In genomic region chr2:73987948-73988700, GRCh38 we compare ENCODE assay signal across 10 cellular contexts. TPM values are rescaled to one million over a fixed set of nuclear protein-coding genes. Genes with fewer than 3 reads are reported as not detected.
A peak's percentile ranks its signal among the peaks of the same experiment; 100 is the strongest.
DNase-seq lines count a peak whose midpoint lies in the region; ATAC-seq, FAIRE-seq and TF ChIP-seq lines count a peak whose summit lies in the region.
"Had no signal": no experiment of that assay in that cellular context is flagged by ENCODE, and none has a peak within 500 bp of the region (broad histone marks: within the 10 kb centered on the region; RNA-seq: fewer than 3 reads in every experiment).

No MANE protein-coding gene starts in this region.

- peaks cover 11% of the 10 kb centered on the region for H4K20me1 ChIP-seq in keratinocyte (ENCODE audit: control insufficient read depth, extremely low read depth, insufficient read depth, low read length)

- CTCF ChIA-PET in activated CD4-positive, alpha-beta T cell treated with anti-CD3 and anti-CD28 coated beads for 36 hours (lab: Charles Lee): interaction anchor here (0.5 to 2.9 kb wide), 15 partner anchors 9 to 166 kb away, joined by 3 to 16 read pairs (median 3); no protein-coding TSS in a partner anchor
- CTCF ChIA-PET in activated CD8-positive, alpha-beta T cell treated with anti-CD3 and anti-CD28 coated beads for 36 hours (lab: Charles Lee): interaction anchor here (0.8 to 2.9 kb wide), 26 partner anchors 8 to 190 kb away, joined by 3 to 22 read pairs (median 4); partner anchors contain the start of genes BOLA3 and MOB1A

- peak overlapping the region; percentile 92 for H3K4me2 ChIP-seq in keratinocyte (ENCODE audit: control insufficient read depth, extremely low read depth, insufficient read depth, low read depth, low read length)

- intact Hi-C loops in activated CD4-positive, alpha-beta T cell treated with anti-CD3 and anti-CD28 coated beads for 36 hours (cut with DNase I, micrococcal nuclease): loop anchor here (1.0 to 10.0 kb wide), 10 partner anchors 13 to 159 kb away; partner anchors contain the start of genes BOLA3 (in 1 of the 2) and DGUOK (in 1 of the 2)
- intact Hi-C loops in activated CD8-positive, alpha-beta T cell treated with anti-CD3 and anti-CD28 coated beads for 36 hours (cut with micrococcal nuclease): loop anchor here (2.0 to 5.0 kb wide), 3 partner anchors 44 to 156 kb away; no protein-coding TSS in a partner anchor

- no peak for ATAC-seq in activated CD4-positive, alpha-beta T cell treated with anti-CD3 and anti-CD28 coated beads for 36 hours
- no peak for ATAC-seq in activated CD8-positive, alpha-beta T cell treated with anti-CD3 and anti-CD28 coated beads for 36 hours
- no peak for ATAC-seq in stimulated activated naive B cell treated with anti-CD40 and anti-IgM and Interleukin-4, amounts not matched to agents 10 μg/mL and 1 μg/mL and 100 μg/mL, for 72 hours (replicated peaks)
- no peak for ATAC-seq in GM18858 (IDR thresholded peaks at IDR 0.05; ENCODE audit: unreplicated experiment)

- no peaks in the 10 kb centered on the region for H3K27me3 Mint-ChIP-seq in activated CD4-positive, alpha-beta T cell treated with anti-CD3 and anti-CD28 coated beads for 36 hours
- no peaks in the 10 kb centered on the region for H3K27me3 Mint-ChIP-seq in activated CD8-positive, alpha-beta T cell treated with anti-CD3 and anti-CD28 coated beads for 36 hours
- no peaks in the 10 kb centered on the region for H3K27me3 Mint-ChIP-seq in stimulated activated naive B cell treated with anti-CD40 and anti-IgM and Interleukin-4, amounts not matched to agents 10 μg/mL and 1 μg/mL and 100 μg/mL, for 72 hours

- dilution Hi-C loops in keratinocyte (cut with MboI; ENCODE audit: extremely low pct_ligation_motif_present, low sequenced_read_pairs): no loop called here

- H3K4me1 Mint-ChIP-seq in activated CD4-positive, alpha-beta T cell treated with anti-CD3 and anti-CD28 coated beads for 36 hours: peaks cover 64% of the 10 kb centered on the region
- H3K4me1 Mint-ChIP-seq in activated CD8-positive, alpha-beta T cell treated with anti-CD3 and anti-CD28 coated beads for 36 hours (ENCODE audit: low read depth): peaks cover 50% of the 10 kb centered on the region
- H3K4me1 Mint-ChIP-seq in stimulated activated naive B cell treated with anti-CD40 and anti-IgM and Interleukin-4, amounts not matched to agents 10 μg/mL and 1 μg/mL and 100 μg/mL, for 72 hours: peaks cover 61 to 78% of the 10 kb centered on the region in 2 donors

- TF ChIP-seq CTCF in activated CD8-positive, alpha-beta T cell treated with anti-CD3 and anti-CD28 coated beads for 36 hours (IDR thresholded peaks at IDR 0.05): no peak
- TF ChIP-seq CTCF in keratinocyte (optimal IDR thresholded peaks at IDR 0.05 in 1 of 3, IDR thresholded peaks at IDR 0.05 in 1 of 3, conservative IDR thresholded peaks at IDR 0.05 in 1 of 3; ENCODE audit: extremely low read depth in 1 of 3, insufficient read depth in 2 of 3, low read length in 3 of 3): no peak

- peaks cover 58% of the 10 kb centered on the region for H3K79me2 ChIP-seq in keratinocyte (ENCODE audit: control insufficient read depth, insufficient read depth, low read length)

- H3K36me3 ChIP-seq in keratinocyte (ENCODE audit: control insufficient read depth in 2 of 2, extremely low read depth in 1 of 2, insufficient read depth in 2 of 2, low read length in 2 of 2): peaks cover 1 to 16% of the 10 kb centered on the region in 2 experiments

- DNase-seq in activated CD4-positive, alpha-beta T cell treated with anti-CD3 and anti-CD28 coated beads for 36 hours: no peak
- no peak for DNase-seq in activated CD4-positive, alpha-beta T cell treated with anti-CD3 and anti-CD28 coated beads for 1 hour
- DNase-seq in activated CD8-positive, alpha-beta T cell treated with anti-CD3 and anti-CD28 coated beads for 36 hours: peak; percentile 18
- no peak for DNase-seq in keratinocyte (ENCODE audit: low read depth, low spot score)
- DNase-seq in stimulated activated naive B cell treated with anti-CD40 and anti-IgM and Interleukin-4, amounts not matched to agents 10 μg/mL and 1 μg/mL and 100 μg/mL, for 72 hours: no peak
- no peak for DNase-seq in NCI-H1694 (lab: John Stamatoyannopoulos, UW)
- no peak for DNase-seq in NK-92 (lab: John Stamatoyannopoulos, UW; ENCODE audit: unreplicated experiment)
- DNase-seq: amniotic stem cell, SHP77 treated with DMSO at 0.1 percent for 48 hours had no signal

- H3K4me3 Mint-ChIP-seq in activated CD4-positive, alpha-beta T cell treated with anti-CD3 and anti-CD28 coated beads for 36 hours: peak overlapping the region; percentile 87
- peak overlapping the region; percentile 87 for H3K4me3 Mint-ChIP-seq in activated CD8-positive, alpha-beta T cell treated with anti-CD3 and anti-CD28 coated beads for 36 hours
- peak overlapping the region; percentile 86 to 92 for H3K4me3 Mint-ChIP-seq in stimulated activated naive B cell treated with anti-CD40 and anti-IgM and Interleukin-4, amounts not matched to agents 10 μg/mL and 1 μg/mL and 100 μg/mL, for 72 hours

- no peak for FAIRE-seq in keratinocyte (lab: Jason Lieb, UNC)

- peaks cover 64% of the 10 kb centered on the region for H3K36me3 Mint-ChIP-seq in activated CD4-positive, alpha-beta T cell treated with anti-CD3 and anti-CD28 coated beads for 36 hours (ENCODE audit: low read depth)
- peaks cover 67% of the 10 kb centered on the region for H3K36me3 Mint-ChIP-seq in activated CD8-positive, alpha-beta T cell treated with anti-CD3 and anti-CD28 coated beads for 36 hours (ENCODE audit: low read depth)
- H3K36me3 Mint-ChIP-seq in stimulated activated naive B cell treated with anti-CD40 and anti-IgM and Interleukin-4, amounts not matched to agents 10 μg/mL and 1 μg/mL and 100 μg/mL, for 72 hours: peaks cover 58 to 72% of the 10 kb centered on the region in 2 donors

- peaks cover 10% of the 10 kb centered on the region for H3K9me3 Mint-ChIP-seq in activated CD4-positive, alpha-beta T cell treated with anti-CD3 and anti-CD28 coated beads for 36 hours (ENCODE audit: low read depth)
- H3K9me3 Mint-ChIP-seq in activated CD8-positive, alpha-beta T cell treated with anti-CD3 and anti-CD28 coated beads for 36 hours: peaks cover 4% of the 10 kb centered on the region
- peaks cover 4 to 11% of the 10 kb centered on the region in 2 donors for H3K9me3 Mint-ChIP-seq in stimulated activated naive B cell treated with anti-CD40 and anti-IgM and Interleukin-4, amounts not matched to agents 10 μg/mL and 1 μg/mL and 100 μg/mL, for 72 hours

- no peaks in the 10 kb centered on the region for H3K27me3 ChIP-seq in keratinocyte (ENCODE audit: control insufficient read depth, extremely low read depth, insufficient read depth, low read length)

- peak overlapping the region; percentile 50 for H3K9ac ChIP-seq in keratinocyte (ENCODE audit: control insufficient read depth, extremely low read depth, insufficient read depth, low read length)

- POLR2A ChIA-PET in activated CD4-positive, alpha-beta T cell treated with anti-CD3 and anti-CD28 coated beads for 36 hours (lab: Charles Lee): interaction anchor here (0.8 to 2.3 kb wide), 4 partner anchors 9 to 24 kb away, joined by 5 to 9 read pairs (median 6); no protein-coding TSS in a partner anchor
- POLR2A ChIA-PET in activated CD8-positive, alpha-beta T cell treated with anti-CD3 and anti-CD28 coated beads for 36 hours (lab: Charles Lee): interaction anchor here (0.9 to 5.6 kb wide), 14 partner anchors 8 to 178 kb away, joined by 3 to 38 read pairs (median 4); partner anchors contain the start of genes BOLA3, DGUOK and STAMBP

- H2AFZ ChIP-seq in keratinocyte (ENCODE audit: control insufficient read depth, low read length): no peak overlapping the region

- peak overlapping the region; percentile 27 to 68 (median 66) for H3K4me3 ChIP-seq in keratinocyte (ENCODE audit: control insufficient read depth in 2 of 3, extremely low read depth in 1 of 3, insufficient read depth in 2 of 3, low read depth in 1 of 3, low read length in 3 of 3)

- peak overlapping the region; percentile 8 for H3K27ac Mint-ChIP-seq in activated CD4-positive, alpha-beta T cell treated with anti-CD3 and anti-CD28 coated beads for 36 hours
- peak overlapping the region; percentile 95 for H3K27ac Mint-ChIP-seq in activated CD8-positive, alpha-beta T cell treated with anti-CD3 and anti-CD28 coated beads for 36 hours
- H3K27ac Mint-ChIP-seq in stimulated activated naive B cell treated with anti-CD40 and anti-IgM and Interleukin-4, amounts not matched to agents 10 μg/mL and 1 μg/mL and 100 μg/mL, for 72 hours: no peak overlapping the region

- peaks cover 49% of the 10 kb centered on the region for H3K4me1 ChIP-seq in keratinocyte (ENCODE audit: control insufficient read depth, extremely low read depth, insufficient read depth, low read length)

- H3K27ac ChIP-seq in keratinocyte (ENCODE audit: control insufficient read depth, insufficient read depth, low read length): peak overlapping the region; percentile 15

- no peaks in the 10 kb centered on the region for H3K9me1 ChIP-seq in keratinocyte (ENCODE audit: control insufficient read depth, extremely low read depth, insufficient read depth, low read length)

- no peaks in the 10 kb centered on the region for H3K9me3 ChIP-seq in keratinocyte (ENCODE audit: control insufficient read depth, low read depth, low read length)

RNA-seq across cellular contexts. Expression of gene TET3, which starts 3.4 kb away (rescaled TPM):
- 10 to 100 TPM; 15.0 to 17.3 TPM for total RNA-seq in activated CD4-positive, alpha-beta T cell treated with anti-CD3 and anti-CD28 coated beads for 36 hours
- total RNA-seq in activated CD8-positive, alpha-beta T cell treated with anti-CD3 and anti-CD28 coated beads for 36 hours: 10 to 100 TPM; 15.5 to 16.4 TPM
- polyA plus RNA-seq in keratinocyte: 1.8 to 3.2 TPM (median 2.9 TPM) in 3 replicates
- 2.4 TPM for polyA plus RNA-seq in keratinocyte (2011; ENCODE audit: low read depth)
- 1.1 and 1.5 TPM in 2 replicates for polyA plus RNA-seq in keratinocyte (2011; cell fraction: cytosol; rRNA removed)
- polyA plus RNA-seq in keratinocyte (2011; cell fraction: nucleus; rRNA removed): 8.3 and 9.1 TPM in 2 replicates
- polyA plus RNA-seq in keratinocyte (2012; ENCODE audit: low replicate concordance): 4.1 and 5.9 TPM in 2 replicates
- 3.2 to 15.1 TPM (median 5.7 TPM) in 3 replicates for polyA minus RNA-seq in keratinocyte
- polyA minus RNA-seq in keratinocyte (2011; cell fraction: cytosol; rRNA and poly(A)+ RNA removed): 2.5 TPM
- 8.2 and 13.5 TPM in 2 replicates for polyA minus RNA-seq in keratinocyte (2011; cell fraction: nucleus; rRNA and poly(A)+ RNA removed)
